Comparison of ENCODE assay signal across 8 cellular contexts in genomic region chr5:168031614-168032013, GRCh38.
"Had no signal": no experiment of that assay in that cellular context is flagged by ENCODE, and none has a peak within 500 bp of the region (broad histone marks: within the 10 kb centered on the region; RNA-seq: fewer than 3 reads in every experiment).

No MANE protein-coding gene starts in this region.

- H3K4me3 ChIP-seq: GM12878 had no signal

- ATAC-seq: GM12878 had no signal

- FAIRE-seq: G401.6, GM12878, GM12891, GM12892, GM18507, GM19239 had no signal

- DNase-seq: GDM1, GF-D8 had no signal
